ENCODE assay signal across 25 cellular contexts in genomic region chr9:131013771-131014676, GRCh38. TPM values are rescaled to one million over a fixed set of nuclear protein-coding genes. Genes with fewer than 3 reads are reported as not detected.
A peak's percentile ranks its signal among the peaks of the same experiment; 100 is the strongest.
DNase-seq lines count a peak whose midpoint lies in the region; ATAC-seq, FAIRE-seq and TF ChIP-seq lines count a peak whose summit lies in the region.
"Had no signal": no experiment of that assay in that cellular context is flagged by ENCODE, and none has a peak within 500 bp of the region (broad histone marks: within the 10 kb centered on the region; RNA-seq: fewer than 3 reads in every experiment).

No MANE protein-coding gene starts in this region.

- H3K27ac ChIP-seq in A549 (no peak overlapping the region), neural progenitor cell (no peak overlapping the region)
- H3K27ac ChIP-seq: HL-60, prostate gland had no signal

- POLR2A ChIA-PET in A549 (lab: Yijun Ruan, JAX): no interaction called here

- H3K4me3 Mint-ChIP-seq in neural progenitor cell (peak overlapping the region; percentile 3), chondrocyte (ENCODE audit: unreplicated experiment) (no peak overlapping the region)
- H3K4me3 Mint-ChIP-seq in activated T-helper 1 cell treated with anti-CD3 and anti-CD28 coated beads, Interleukin-12 subunit alpha, Interleukin-12 subunit beta, Interleukin-2, Interleukin-4 antibody, amounts not matched to agents 30 ng/mL and 10 ng/mL and 1 ng/mL, durations not matched to agents 14 hours and 24 hours and 36 hours: no peak overlapping the region
- H3K4me3 Mint-ChIP-seq: activated CD4-positive, alpha-beta T cell treated with anti-CD3 and anti-CD28 coated beads for 36 hours; CD4-positive, alpha-beta memory T cell; immature natural killer cell; memory B cell; naive thymus-derived CD4-positive, alpha-beta T cell had no signal

- H3K4me2 ChIP-seq in A549 (no peak overlapping the region), neural progenitor cell (no peak overlapping the region)

- peak; percentile 23 to 29; a peak in 4 of 6 replicates for ATAC-seq in A549
- ATAC-seq: activated CD4-positive, alpha-beta T cell treated with anti-CD3 and anti-CD28 coated beads for 36 hours; HCT116; naive thymus-derived CD4-positive, alpha-beta T cell had no signal

- H3K27ac Mint-ChIP-seq in neural progenitor cell (peak overlapping the region; percentile 91), chondrocyte (ENCODE audit: unreplicated experiment) (no peak overlapping the region)
- no peak overlapping the region for H3K27ac Mint-ChIP-seq in activated T-helper 1 cell treated with anti-CD3 and anti-CD28 coated beads, Interleukin-12 subunit alpha, Interleukin-12 subunit beta, Interleukin-2, Interleukin-4 antibody, amounts not matched to agents 30 ng/mL and 10 ng/mL and 1 ng/mL, durations not matched to agents 14 hours and 24 hours and 36 hours
- H3K27ac Mint-ChIP-seq: activated CD4-positive, alpha-beta T cell treated with anti-CD3 and anti-CD28 coated beads for 36 hours; immature natural killer cell; memory B cell; naive thymus-derived CD4-positive, alpha-beta T cell had no signal

- H3F3A ChIP-seq in neural progenitor cell (ENCODE audit: low read depth): no peaks in the 10 kb centered on the region

- H3K9me3 Mint-ChIP-seq in neural progenitor cell (no peaks in the 10 kb centered on the region), chondrocyte (ENCODE audit: low read depth) (no peaks in the 10 kb centered on the region)
- H3K9me3 Mint-ChIP-seq in activated T-helper 1 cell treated with anti-CD3 and anti-CD28 coated beads, Interleukin-12 subunit alpha, Interleukin-12 subunit beta, Interleukin-2, Interleukin-4 antibody, amounts not matched to agents 30 ng/mL and 10 ng/mL and 1 ng/mL, durations not matched to agents 14 hours and 24 hours and 36 hours: no peaks in the 10 kb centered on the region
- H3K9me3 Mint-ChIP-seq: immature natural killer cell, memory B cell had no signal

- H3K27me3 Mint-ChIP-seq in neural progenitor cell (ENCODE audit: insufficient read depth, low read depth): peaks cover 34% of the 10 kb centered on the region
- peaks cover 10% of the 10 kb centered on the region for H3K27me3 Mint-ChIP-seq in activated T-helper 1 cell treated with anti-CD3 and anti-CD28 coated beads, Interleukin-12 subunit alpha, Interleukin-12 subunit beta, Interleukin-2, Interleukin-4 antibody, amounts not matched to agents 30 ng/mL and 10 ng/mL and 1 ng/mL, durations not matched to agents 14 hours and 24 hours and 36 hours (ENCODE audit: insufficient read depth)
- H3K27me3 Mint-ChIP-seq in chondrocyte (ENCODE audit: low read depth): no peaks in the 10 kb centered on the region

- WGBS in A549 (ENCODE audit: missing lambda C conversion rate): 92% methylated on average over 17 of the region's 18 CpGs

- H3K36me3 Mint-ChIP-seq in neural progenitor cell: no peaks in the 10 kb centered on the region
- no peaks in the 10 kb centered on the region for H3K36me3 Mint-ChIP-seq in activated T-helper 1 cell treated with anti-CD3 and anti-CD28 coated beads, Interleukin-12 subunit alpha, Interleukin-12 subunit beta, Interleukin-2, Interleukin-4 antibody, amounts not matched to agents 30 ng/mL and 10 ng/mL and 1 ng/mL, durations not matched to agents 14 hours and 24 hours and 36 hours (ENCODE audit: low read depth)
- no peaks in the 10 kb centered on the region for H3K36me3 Mint-ChIP-seq in chondrocyte (ENCODE audit: low read depth)
- H3K36me3 Mint-ChIP-seq: CD4-positive, alpha-beta memory T cell; immature natural killer cell; memory B cell; naive thymus-derived CD4-positive, alpha-beta T cell had no signal

- no peak for FAIRE-seq in A549 (lab: Jason Lieb, UNC)
- FAIRE-seq: GM12891 had no signal

- H2AFZ ChIP-seq in neural progenitor cell (replicated peaks): no peak overlapping the region

- H3K4me1 Mint-ChIP-seq in neural progenitor cell (peaks cover 39% of the 10 kb centered on the region), chondrocyte (ENCODE audit: low read depth) (peaks cover 18% of the 10 kb centered on the region)
- no peaks in the 10 kb centered on the region for H3K4me1 Mint-ChIP-seq in activated T-helper 1 cell treated with anti-CD3 and anti-CD28 coated beads, Interleukin-12 subunit alpha, Interleukin-12 subunit beta, Interleukin-2, Interleukin-4 antibody, amounts not matched to agents 30 ng/mL and 10 ng/mL and 1 ng/mL, durations not matched to agents 14 hours and 24 hours and 36 hours (ENCODE audit: low read depth)
- H3K4me1 Mint-ChIP-seq: activated CD4-positive, alpha-beta T cell treated with anti-CD3 and anti-CD28 coated beads for 36 hours; immature natural killer cell; memory B cell had no signal

- peaks cover 22% of the 10 kb centered on the region for H3K27me3 ChIP-seq in neural progenitor cell

- TF ChIP-seq CTCF in A549 (IDR thresholded peaks at IDR 0.05) (no peak), fibroblast of villous mesenchyme (IDR thresholded peaks at IDR 0.05; ENCODE audit: insufficient read depth, low read depth, low read length) (no peak), neural progenitor cell (IDR thresholded peaks at IDR 0.05) (no peak), chondrocyte (IDR thresholded peaks at IDR 0.05) (no peak)

- no peak for TF ChIP-seq RAD21 in A549 (conservative IDR thresholded peaks at IDR 0.05 in 1 of 2, IDR thresholded peaks at IDR 0.05 in 1 of 2)

- CTCF ChIA-PET in A549 (lab: Yijun Ruan, JAX): interaction anchor here (0.5 to 6.2 kb wide), 6 partner anchors 14 to 314 kb away, joined by 3 to 32 read pairs (median 3); no protein-coding TSS in a partner anchor

- H3K4me1 ChIP-seq in A549 (peaks cover 4% of the 10 kb centered on the region; the same call in 1 of the 3 replicates), neural progenitor cell (peaks cover 11% of the 10 kb centered on the region)
- H3K4me1 ChIP-seq: prostate gland had no signal

- no peaks in the 10 kb centered on the region for H3K36me3 ChIP-seq in neural progenitor cell
- H3K36me3 ChIP-seq: prostate gland had no signal

- H4K20me1 ChIP-seq in neural progenitor cell (ENCODE audit: low read depth): no peaks in the 10 kb centered on the region

- no peak overlapping the region for H3K4me3 ChIP-seq in A549
- H3K4me3 ChIP-seq in fibroblast of villous mesenchyme (ENCODE audit: low read depth, low read length): no peak overlapping the region
- H3K4me3 ChIP-seq in neural progenitor cell: no peak overlapping the region
- H3K4me3 ChIP-seq: prostate gland had no signal

- no peak for TF ChIP-seq POLR2A in A549 (IDR thresholded peaks at IDR 0.05; ENCODE audit: low read length)

- no peak overlapping the region for H3K9ac ChIP-seq in neural progenitor cell

- H3K79me2 ChIP-seq in neural progenitor cell (ENCODE audit: low read depth): no peaks in the 10 kb centered on the region

- DNase-seq in A549 (ENCODE audit: low read depth in 1 of 2, low spot score in 1 of 2) (no peak), NCI-H69 (lab: John Stamatoyannopoulos, UW) (peak; percentile 33), fibroblast of villous mesenchyme (ENCODE audit: low read depth) (peak; percentile 19), neural progenitor cell (ENCODE audit: low spot score) (no peak), ureter (ENCODE audit: low spot score) (no peak), NCI-H774 (lab: John Stamatoyannopoulos, UW) (no peak), chondrocyte (ENCODE audit: low spot score) (no peak)
- no peak for DNase-seq in activated T-helper 1 cell treated with anti-CD3 and anti-CD28 coated beads, Interleukin-12 subunit alpha, Interleukin-12 subunit beta, Interleukin-2, Interleukin-4 antibody, amounts not matched to agents 30 ng/mL and 10 ng/mL and 1 ng/mL, durations not matched to agents 14 hours and 24 hours and 36 hours (ENCODE audit: low spot score)
- DNase-seq: activated CD4-positive, alpha-beta T cell treated with anti-CD3 and anti-CD28 coated beads for 36 hours; amygdala; CD4-positive, alpha-beta memory T cell; cerebellar nuclear complex; GF-D8; immature natural killer cell; naive thymus-derived CD4-positive, alpha-beta T cell; NCI-H1694; NCI-H748 treated with DMSO at 0.1 percent for 48 hours; stimulated activated CD4-positive, alpha-beta T cell treated with anti-CD3 and anti-CD28 coated beads, Interleukin-12 subunit alpha, Interleukin-12 subunit beta, amount 100 ng/mL, for 4 hours; substantia nigra had no signal

- no peaks in the 10 kb centered on the region for H3K9me3 ChIP-seq in A549
- H3K9me3 ChIP-seq in neural progenitor cell (ENCODE audit: low read depth): no peaks in the 10 kb centered on the region
- H3K9me3 ChIP-seq: prostate gland had no signal

- no peak for TF ChIP-seq EP300 in A549 (IDR thresholded peaks at IDR 0.05)

- intact Hi-C loops in activated T-helper 1 cell treated with anti-CD3 and anti-CD28 coated beads, Interleukin-12 subunit alpha, Interleukin-12 subunit beta, Interleukin-2, Interleukin-4 antibody, amounts not matched to agents 30 ng/mL and 10 ng/mL and 1 ng/mL, durations not matched to agents 14 hours and 24 hours and 36 hours (cut with micrococcal nuclease): no loop called here

TF ChIP-seq in A549, 52 proteins besides CTCF, POLR2A, EP300 and RAD21 (continues in another document):
- TF ChIP-seq KDM1A (IDR thresholded peaks at IDR 0.05; ENCODE audit: low read depth) (no peak), SREBF2 (IDR thresholded peaks at IDR 0.05) (no peak), PBX3 (IDR thresholded peaks at IDR 0.05) (no peak)

RNA-seq across cellular contexts. Expression of gene LAMC3, which starts 5.0 kb away (rescaled TPM):
- polyA plus RNA-seq in A549 (2011; rRNA removed): 1.0 TPM in 2 replicates
- polyA plus RNA-seq in A549 (2012; cell fraction: cytosol; rRNA removed): 2.7 and 3.3 TPM in 2 replicates
- 14.3 and 18.2 TPM in 2 replicates for polyA plus RNA-seq in A549 (2012; cell fraction: nucleus; rRNA removed)
- polyA plus RNA-seq in A549 (2017; fragmentation: RNase III; extraction: RNeasy Plus Mini Kit Qiagen cat#74134 plus additional on column Dnase treatment): 1.5 TPM in 3 replicates
- 0.41 and 0.73 TPM in 2 replicates for polyA minus RNA-seq in A549 (2011; rRNA and poly(A)+ RNA removed)
- total RNA-seq in fibroblast of villous mesenchyme: 0.43 and 1.3 TPM in 2 replicates
- 0.03 TPM in 1 of 2 replicates, not detected in the other for total RNA-seq in neural progenitor cell (ENCODE audit: low replicate concordance)
- 0.05 TPM in 2 replicates for total RNA-seq in activated T-helper 1 cell treated with anti-CD3 and anti-CD28 coated beads, Interleukin-12 subunit alpha, Interleukin-12 subunit beta, Interleukin-2, Interleukin-4 antibody, amounts not matched to agents 30 ng/mL and 10 ng/mL and 1 ng/mL, durations not matched to agents 14 hours and 24 hours and 36 hours
- 50.6 TPM for total RNA-seq in ureter
- 0.95 to 7.3 TPM (median 1.2 TPM) in 3 replicates for total RNA-seq in chondrocyte
- polyA plus RNA-seq: AG04450; CD4-positive, alpha-beta memory T cell; immature natural killer cell had no signal

Comparison
In these comparisons a context has a peak if more than half of its experiments do, and no peak if none do; other contexts are left out.
1. DNase-seq: peak in NCI-H69 (single experiment) and fibroblast of villous mesenchyme (single experiment); none in A549 (0 of 2), neural progenitor cell (single experiment), activated T-helper 1 cell treated with anti-CD3 and anti-CD28 coated beads, Interleukin-12 subunit alpha, Interleukin-12 subunit beta, Interleukin-2, Interleukin-4 antibody, amounts not matched to agents 30 ng/mL and 10 ng/mL and 1 ng/mL, durations not matched to agents 14 hours and 24 hours and 36 hours (single experiment), ureter (single experiment), NCI-H774 (single experiment) and chondrocyte (single experiment).